1 cellular context compared by ENCODE assay signal in the genomic region with DNA sequence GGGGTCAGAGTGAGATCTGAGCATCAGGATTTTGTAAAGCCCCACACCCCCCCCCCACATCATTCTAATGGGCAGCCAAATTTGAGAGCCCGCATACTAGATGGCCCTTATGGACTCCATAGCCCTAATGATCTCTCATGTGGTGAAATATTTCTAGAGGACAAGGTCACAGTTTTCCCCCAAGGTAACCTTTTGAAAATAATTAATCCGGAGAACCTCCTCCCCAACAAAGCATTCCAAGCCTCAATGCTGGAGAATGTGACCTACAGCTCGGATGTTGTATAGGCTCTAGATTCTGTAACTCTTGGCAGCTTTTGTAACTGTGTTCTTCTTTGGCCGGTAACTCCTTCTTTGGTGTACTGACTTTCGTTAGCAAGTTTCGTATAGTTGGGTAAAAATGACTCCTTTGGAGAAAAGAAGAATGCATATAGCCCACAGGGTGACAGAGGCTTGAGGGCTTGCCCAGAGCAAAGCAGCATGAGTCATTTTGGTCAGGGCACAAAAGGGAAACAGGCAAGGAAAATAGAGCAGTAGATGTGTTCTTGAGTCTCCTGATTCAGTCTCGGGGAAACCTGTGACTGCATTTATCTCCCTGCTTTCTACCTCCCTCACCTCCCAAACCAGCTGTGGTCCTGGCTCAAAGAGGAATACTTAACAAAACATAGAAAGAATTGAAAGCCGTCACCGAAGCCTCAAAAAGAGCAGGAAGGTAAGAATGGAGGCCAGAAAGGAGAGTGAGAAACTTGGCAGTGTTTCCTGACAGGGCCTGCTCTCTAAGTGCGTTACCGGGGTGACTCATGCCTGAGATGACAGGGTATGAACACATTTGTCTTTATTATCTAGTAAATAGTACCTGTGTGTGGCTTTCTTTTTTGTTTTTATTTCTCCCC.
TF ChIP-seq lines count a peak whose summit lies in the region.

No MANE protein-coding gene starts in this region.

TF ChIP-seq in K562, 482 proteins besides CTCF, POLR2A, EP300 and RAD21 (continued from another document and continues in another):
- TF ChIP-seq, protein P1, sequence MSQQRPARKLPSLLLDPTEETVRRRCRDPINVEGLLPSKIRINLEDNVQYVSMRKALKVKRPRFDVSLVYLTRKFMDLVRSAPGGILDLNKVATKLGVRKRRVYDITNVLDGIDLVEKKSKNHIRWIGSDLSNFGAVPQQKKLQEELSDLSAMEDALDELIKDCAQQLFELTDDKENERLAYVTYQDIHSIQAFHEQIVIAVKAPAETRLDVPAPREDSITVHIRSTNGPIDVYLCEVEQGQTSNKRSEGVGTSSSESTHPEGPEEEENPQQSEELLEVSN (IDR thresholded peaks at IDR 0.05; ENCODE audit: borderline replicate concordance in 1 of 2, extremely low read depth in 1 of 2, insufficient read depth in 1 of 2, insufficient read length in 1 of 2, low read depth in 1 of 2, low read length in 1 of 2, poor library complexity in 1 of 2, severe bottlenecking in 1 of 2): peak in 1 of 2 experiments; percentile 18
- TF ChIP-seq, protein P2, sequence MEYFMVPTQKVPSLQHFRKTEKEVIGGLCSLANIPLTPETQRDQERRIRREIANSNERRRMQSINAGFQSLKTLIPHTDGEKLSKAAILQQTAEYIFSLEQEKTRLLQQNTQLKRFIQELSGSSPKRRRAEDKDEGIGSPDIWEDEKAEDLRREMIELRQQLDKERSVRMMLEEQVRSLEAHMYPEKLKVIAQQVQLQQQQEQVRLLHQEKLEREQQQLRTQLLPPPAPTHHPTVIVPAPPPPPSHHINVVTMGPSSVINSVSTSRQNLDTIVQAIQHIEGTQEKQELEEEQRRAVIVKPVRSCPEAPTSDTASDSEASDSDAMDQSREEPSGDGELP (CRISPR knock-in tag; IDR thresholded peaks at IDR 0.05; ENCODE audit: borderline replicate concordance): no peak
- no peak for TF ChIP-seq ELF1 (tag; IDR thresholded peaks at IDR 0.05)
- no peak for TF ChIP-seq ZSCAN29 (IDR thresholded peaks at IDR 0.05)
- peak; percentile 36; the same call in 1 of the 2 replicates for TF ChIP-seq LEF1 (IDR thresholded peaks at IDR 0.05)
- TF ChIP-seq ZNF324 (CRISPR knock-in tag; IDR thresholded peaks at IDR 0.05): no peak
- peak; percentile 51 for TF ChIP-seq NFIC (IDR thresholded peaks at IDR 0.05)
- TF ChIP-seq, protein P3, sequence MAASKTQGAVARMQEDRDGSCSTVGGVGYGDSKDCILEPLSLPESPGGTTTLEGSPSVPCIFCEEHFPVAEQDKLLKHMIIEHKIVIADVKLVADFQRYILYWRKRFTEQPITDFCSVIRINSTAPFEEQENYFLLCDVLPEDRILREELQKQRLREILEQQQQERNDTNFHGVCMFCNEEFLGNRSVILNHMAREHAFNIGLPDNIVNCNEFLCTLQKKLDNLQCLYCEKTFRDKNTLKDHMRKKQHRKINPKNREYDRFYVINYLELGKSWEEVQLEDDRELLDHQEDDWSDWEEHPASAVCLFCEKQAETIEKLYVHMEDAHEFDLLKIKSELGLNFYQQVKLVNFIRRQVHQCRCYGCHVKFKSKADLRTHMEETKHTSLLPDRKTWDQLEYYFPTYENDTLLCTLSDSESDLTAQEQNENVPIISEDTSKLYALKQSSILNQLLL (CRISPR knock-in tag; IDR thresholded peaks at IDR 0.05; ENCODE audit: borderline replicate concordance): no peak
- TF ChIP-seq EP400 (IDR thresholded peaks at IDR 0.05): no peak
- TF ChIP-seq ZNF41 (CRISPR knock-in tag; conservative IDR thresholded peaks at IDR 0.05): no peak
- TF ChIP-seq SRSF3 (IDR thresholded peaks at IDR 0.05; ENCODE audit: insufficient read depth, low read length): no peak
- peak; percentile 58; the same call in 1 of the 2 replicates for TF ChIP-seq DPF2 (IDR thresholded peaks at IDR 0.05)
- TF ChIP-seq ZHX1 (conservative IDR thresholded peaks at IDR 0.05; ENCODE audit: low read length): no peak
- TF ChIP-seq MGA (IDR thresholded peaks at IDR 0.05): no peak
- no peak for TF ChIP-seq ATF2 (CRISPR knock-in tag; IDR thresholded peaks at IDR 0.05)
- no peak for TF ChIP-seq ZBTB8A (IDR thresholded peaks at IDR 0.05; ENCODE audit: partially characterized antibody)
- TF ChIP-seq HSF4 (CRISPR knock-in tag; IDR thresholded peaks at IDR 0.05; ENCODE audit: borderline replicate concordance): no peak
- TF ChIP-seq DLX4 (CRISPR knock-in tag; IDR thresholded peaks at IDR 0.05): no peak
- no peak for TF ChIP-seq ETV5 (CRISPR knock-in tag; IDR thresholded peaks at IDR 0.05; ENCODE audit: low read depth)
- peak; percentile 38 for TF ChIP-seq SMARCA4 (IDR thresholded peaks at IDR 0.05)
- TF ChIP-seq RFX1 (IDR thresholded peaks at IDR 0.05): peak; percentile 30; the same call in 1 of the 2 replicates
- no peak for TF ChIP-seq SP1 (CRISPR knock-in tag; IDR thresholded peaks at IDR 0.05)
- no peak for TF ChIP-seq PCBP2 (IDR thresholded peaks at IDR 0.05; ENCODE audit: low read depth, low read length, poor library complexity, severe bottlenecking)
- no peak for TF ChIP-seq BCOR (IDR thresholded peaks at IDR 0.05)
- no peak for TF ChIP-seq HDAC3 (IDR thresholded peaks at IDR 0.05; ENCODE audit: borderline replicate concordance, partially characterized antibody)
- TF ChIP-seq ZBTB26 (CRISPR knock-in tag; IDR thresholded peaks at IDR 0.05): no peak
- no peak for TF ChIP-seq OTX1 (CRISPR knock-in tag; IDR thresholded peaks at IDR 0.05)
- TF ChIP-seq BHLHE40 (IDR thresholded peaks at IDR 0.05; ENCODE audit: low read length): no peak
- TF ChIP-seq, protein P4, sequence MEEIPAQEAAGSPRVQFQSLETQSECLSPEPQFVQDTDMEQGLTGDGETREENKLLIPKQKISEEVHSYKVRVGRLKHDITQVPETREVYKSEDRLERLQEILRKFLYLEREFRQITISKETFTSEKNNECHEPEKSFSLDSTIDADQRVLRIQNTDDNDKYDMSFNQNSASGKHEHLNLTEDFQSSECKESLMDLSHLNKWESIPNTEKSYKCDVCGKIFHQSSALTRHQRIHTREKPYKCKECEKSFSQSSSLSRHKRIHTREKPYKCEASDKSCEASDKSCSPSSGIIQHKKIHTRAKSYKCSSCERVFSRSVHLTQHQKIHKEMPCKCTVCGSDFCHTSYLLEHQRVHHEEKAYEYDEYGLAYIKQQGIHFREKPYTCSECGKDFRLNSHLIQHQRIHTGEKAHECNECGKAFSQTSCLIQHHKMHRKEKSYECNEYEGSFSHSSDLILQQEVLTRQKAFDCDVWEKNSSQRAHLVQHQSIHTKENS (CRISPR knock-in tag; IDR thresholded peaks at IDR 0.05): no peak
